Comparison of ENCODE assay signal across 27 cellular contexts in the genomic region with DNA sequence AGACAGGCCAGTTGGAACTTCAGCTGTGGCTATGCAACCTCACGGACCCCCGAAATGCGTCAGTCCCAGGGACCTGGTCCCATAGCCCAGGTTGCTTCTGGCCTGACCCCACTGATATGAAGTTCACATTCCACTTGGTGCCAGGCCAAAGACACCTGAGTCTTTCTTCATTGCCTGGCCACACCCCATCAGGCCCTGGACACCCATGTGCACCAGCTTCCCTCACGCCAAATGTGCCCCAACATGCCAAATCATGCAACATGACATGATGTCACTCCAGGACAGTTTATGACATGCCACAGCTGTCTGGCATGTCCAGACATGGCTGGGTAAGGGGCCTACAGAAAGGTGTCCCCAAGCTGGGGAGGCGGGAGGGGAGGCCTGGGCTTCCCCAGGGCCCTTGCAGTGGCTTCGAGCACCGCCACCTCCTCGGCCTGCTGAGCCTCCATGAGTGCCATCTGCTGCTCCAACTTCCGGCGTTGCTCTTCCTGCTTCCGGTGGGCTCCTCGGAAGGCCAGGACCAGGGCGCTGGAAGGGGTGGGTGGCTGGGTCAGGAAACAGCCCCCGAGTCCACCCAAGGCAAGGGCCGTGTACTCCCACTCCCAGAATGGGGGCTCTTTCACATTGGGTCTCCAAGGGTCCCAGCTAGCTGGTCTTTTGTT. TPM values are rescaled to one million over a fixed set of nuclear protein-coding genes. Genes with fewer than 3 reads are reported as not detected.
DNase-seq lines count a peak whose midpoint lies in the region; ATAC-seq and TF ChIP-seq lines count a peak whose summit lies in the region.
"Had no signal": no experiment of that assay in that cellular context is flagged by ENCODE, and none has a peak within 500 bp of the region (broad histone marks: within the 10 kb centered on the region; RNA-seq: fewer than 3 reads in every experiment).

No MANE protein-coding gene starts in this region.

- H3K23ac ChIP-seq in H9 (ENCODE audit: insufficient read length, low read depth, low read length) (no peak overlapping the region), mesenchymal stem cell (ENCODE audit: low read length in 2 of 2) (no peak overlapping the region)

- in situ Hi-C loops in brain microvascular endothelial cell (cut with HindIII; ENCODE audit: low pct_ligation_motif_present, low sequenced_read_pairs): no loop called here

- no peak overlapping the region for H3T11ph ChIP-seq in H9 (ENCODE audit: low read length)

- no peak overlapping the region for H2BK12ac ChIP-seq in H9 (ENCODE audit: insufficient read length, low read depth, low read length)
- H2BK12ac ChIP-seq in mesenchymal stem cell (ENCODE audit: low read length in 2 of 2): peak overlapping the region; percentile 31 to 46

- H3K27ac Mint-ChIP-seq in H9: peak overlapping the region; percentile 19 to 55 (median 36); a peak in 2 of 7 replicates
- H3K27ac Mint-ChIP-seq: activated B cell treated with CpG ODN at 0.5 μM for 24 hours; activated CD4-positive, alpha-beta memory T cell treated with anti-CD3 and anti-CD28 coated beads for 36 hours; activated naive CD4-positive, alpha-beta T cell treated with anti-CD3 and anti-CD28 coated beads for 36 hours; natural killer cell treated with Interleukin-12 subunit alpha and Interleukin-12 subunit beta and Interleukin-15 and Interleukin-18, amount 100 ng/mL, for 72 hours; progenitor cell of endocrine pancreas; stimulated activated effector memory CD8-positive, alpha-beta T cell treated with anti-CD3 and anti-CD28 coated beads, Interleukin-12 subunit alpha, Interleukin-12 subunit beta, amount 100 ng/mL, for 72 hours; T-helper 17 cell had no signal

- H3K36me3 ChIP-seq in WERI-Rb-1: no peaks in the 10 kb centered on the region
- no peaks in the 10 kb centered on the region for H3K36me3 ChIP-seq in mesenchymal stem cell (ENCODE audit: control insufficient read depth in 1 of 2, insufficient read depth in 2 of 2, low read depth in 1 of 2, low read length in 2 of 2)
- no peaks in the 10 kb centered on the region for H3K36me3 ChIP-seq in brain microvascular endothelial cell (replicated peaks)
- H3K36me3 ChIP-seq: BLaER1, gastrocnemius medialis, suprapubic skin had no signal

- no CpG with 5 or more reads among the region's 15 CpGs for WGBS in H9 (ENCODE audit: extremely low coverage, insufficient read length, low lambda C conversion rate)
- 95% methylated on average over 15 of the region's 15 CpGs for WGBS in mesenchymal stem cell

- peaks cover 24 to 34% of the 10 kb centered on the region in 2 experiments for H3K4me1 Mint-ChIP-seq in H9
- H3K4me1 Mint-ChIP-seq: activated B cell treated with CpG ODN at 0.5 μM for 24 hours had no signal

- no peaks in the 10 kb centered on the region for H4K20me1 ChIP-seq in H9 (ENCODE audit: control insufficient read depth, insufficient read depth, insufficient read length)

- H3K36me3 Mint-ChIP-seq in H9 (ENCODE audit: insufficient read depth in 1 of 3, low read depth in 3 of 3): peaks cover 0 to 7% (median 2%) of the 10 kb centered on the region in 3 experiments; a peak in 5 of 7 replicates
- H3K36me3 Mint-ChIP-seq: activated CD4-positive, alpha-beta memory T cell treated with anti-CD3 and anti-CD28 coated beads for 36 hours; natural killer cell treated with Interleukin-12 subunit alpha and Interleukin-12 subunit beta and Interleukin-15 and Interleukin-18, amount 100 ng/mL, for 72 hours had no signal

- peaks cover 4% of the 10 kb centered on the region; the same call in 1 of the 2 replicates for H3K4me1 ChIP-seq in H9 (ENCODE audit: insufficient read depth, low read length)
- H3K4me1 ChIP-seq in mesenchymal stem cell (ENCODE audit: control insufficient read depth, insufficient read depth, low read depth, low read length): peaks cover 33% of the 10 kb centered on the region

- peaks cover 7% of the 10 kb centered on the region for H3K23me2 ChIP-seq in H9 (ENCODE audit: insufficient read length, low read depth, low read length, poor library complexity, severe bottlenecking)

- H3K18ac ChIP-seq in H9 (ENCODE audit: insufficient read length, low read depth, low read length) (no peak overlapping the region), mesenchymal stem cell (ENCODE audit: low read depth in 1 of 2, low read length in 2 of 2) (peak overlapping the region; percentile 8 to 40)

- H3K27me3 Mint-ChIP-seq in H9 (ENCODE audit: low read depth): no peaks in the 10 kb centered on the region
- H3K27me3 Mint-ChIP-seq: activated B cell treated with CpG ODN at 0.5 μM for 24 hours; activated CD4-positive, alpha-beta memory T cell treated with anti-CD3 and anti-CD28 coated beads for 36 hours; natural killer cell treated with Interleukin-12 subunit alpha and Interleukin-12 subunit beta and Interleukin-15 and Interleukin-18, amount 100 ng/mL, for 72 hours; progenitor cell of endocrine pancreas; T-helper 17 cell had no signal

- H3K4me3 ChIP-seq in WERI-Rb-1 (ENCODE audit: low read depth, low read length) (no peak overlapping the region), mesenchymal stem cell (ENCODE audit: insufficient read depth in 1 of 2, low read depth in 1 of 2, low read length in 2 of 2) (no peak overlapping the region), brain microvascular endothelial cell (ENCODE audit: low read depth, low read length) (no peak overlapping the region)
- H3K4me3 ChIP-seq: BLaER1, gastrocnemius medialis, GM23248, suprapubic skin had no signal

- no peak for TF ChIP-seq CTCF in H9 (conservative IDR thresholded peaks at IDR 0.05)
- no peak for TF ChIP-seq CTCF in WERI-Rb-1 (IDR thresholded peaks at IDR 0.05; ENCODE audit: low read depth, low read length)
- TF ChIP-seq CTCF in brain microvascular endothelial cell (IDR thresholded peaks at IDR 0.05; ENCODE audit: low read depth, low read length, missing control alignments): no peak

- H3K79me1 ChIP-seq in H9 (ENCODE audit: insufficient read depth, low read depth, low read length, poor library complexity, severe bottlenecking) (no peaks in the 10 kb centered on the region), mesenchymal stem cell (replicated peaks; ENCODE audit: low read length, poor library complexity, severe bottlenecking) (no peaks in the 10 kb centered on the region)

- DNase-seq in H9 (no peak), WERI-Rb-1 (no peak), mesenchymal stem cell (no peak), midbrain (lab: John Stamatoyannopoulos, UW) (no peak), brain microvascular endothelial cell (no peak)
- DNase-seq: activated B cell treated with CpG ODN at 0.5 μM for 24 hours; activated CD4-positive, alpha-beta memory T cell treated with anti-CD3 and anti-CD28 coated beads for 36 hours; activated naive CD4-positive, alpha-beta T cell treated with anti-CD3 and anti-CD28 coated beads for 36 hours; activated T-cell treated with anti-CD3 and anti-CD28 coated beads, Interleukin-2, amount 50 U/mL, for 4 hours; gastrocnemius medialis; Karpas-422; left cardiac atrium; NCI-H1048; NCI-H2029; NCI-H226; NCI-H774; OCI-M1; T-helper 17 cell had no signal

- no peak overlapping the region for H2BK20ac ChIP-seq in H9 (ENCODE audit: low read depth, low read length, poor library complexity, severe bottlenecking)

- H3K27ac ChIP-seq in H9 (ENCODE audit: insufficient read length, low read depth, low read length): no peak overlapping the region
- H3K27ac ChIP-seq in WERI-Rb-1: peak overlapping the region; percentile 99
- H3K27ac ChIP-seq in mesenchymal stem cell (ENCODE audit: low read length, poor library complexity, severe bottlenecking): no peak overlapping the region
- H3K27ac ChIP-seq in brain microvascular endothelial cell: no peak overlapping the region
- H3K27ac ChIP-seq: BLaER1, gastrocnemius medialis, GM23248, suprapubic skin had no signal

- H3K4me2 ChIP-seq in H9 (ENCODE audit: insufficient read depth, insufficient read length, low read length) (no peak overlapping the region), mesenchymal stem cell (ENCODE audit: low read length, poor library complexity, severe bottlenecking) (no peak overlapping the region)
- H3K4me2 ChIP-seq: BLaER1 had no signal

- H3K4ac ChIP-seq in H9 (ENCODE audit: low read depth, low read length): no peak overlapping the region
- H3K4ac ChIP-seq in mesenchymal stem cell (ENCODE audit: low read depth in 1 of 2, low read length in 2 of 2): peak overlapping the region in 1 of 2 experiments; percentile 43

- no peak overlapping the region for H3K9ac ChIP-seq in H9 (ENCODE audit: extremely low read depth, insufficient read length, low read length)
- no peak overlapping the region for H3K9ac ChIP-seq in mesenchymal stem cell (ENCODE audit: low read length)
- H3K9ac ChIP-seq: BLaER1, GM23248 had no signal

- H2BK120ac ChIP-seq in H9 (ENCODE audit: low read depth, low read length, poor library complexity, severe bottlenecking) (no peak overlapping the region), mesenchymal stem cell (ENCODE audit: low read depth, low read length) (peak overlapping the region; percentile 13)

- H3K27me3 ChIP-seq in H9 (ENCODE audit: insufficient read depth, low read length) (no peaks in the 10 kb centered on the region), WERI-Rb-1 (ENCODE audit: insufficient read depth, low read depth, severe bottlenecking) (no peaks in the 10 kb centered on the region), mesenchymal stem cell (ENCODE audit: control insufficient read depth in 1 of 2, insufficient read depth in 1 of 2, low read length in 2 of 2) (peaks cover 0 to 3% of the 10 kb centered on the region in 2 experiments), brain microvascular endothelial cell (replicated peaks) (no peaks in the 10 kb centered on the region)
- H3K27me3 ChIP-seq: BLaER1, gastrocnemius medialis, suprapubic skin had no signal

- H4K91ac ChIP-seq in H9 (ENCODE audit: insufficient read length, low read depth, low read length): no peak overlapping the region
- H4K91ac ChIP-seq in mesenchymal stem cell (ENCODE audit: low read length): peak overlapping the region; percentile 87

- H3K9me3 Mint-ChIP-seq in H9: peaks cover 0 to 3% of the 10 kb centered on the region in 2 experiments; a peak in 1 of 5 replicates
- H3K9me3 Mint-ChIP-seq: activated B cell treated with CpG ODN at 0.5 μM for 24 hours; activated CD4-positive, alpha-beta memory T cell treated with anti-CD3 and anti-CD28 coated beads for 36 hours; activated naive CD4-positive, alpha-beta T cell treated with anti-CD3 and anti-CD28 coated beads for 36 hours; activated T-cell treated with anti-CD3 and anti-CD28 coated beads, Interleukin-2, amount 50 U/mL, for 4 hours; natural killer cell treated with Interleukin-12 subunit alpha and Interleukin-12 subunit beta and Interleukin-15 and Interleukin-18, amount 100 ng/mL, for 72 hours; stimulated activated effector memory CD8-positive, alpha-beta T cell treated with anti-CD3 and anti-CD28 coated beads, Interleukin-12 subunit alpha, Interleukin-12 subunit beta, amount 100 ng/mL, for 72 hours had no signal

- ATAC-seq in HG02870 (IDR thresholded peaks at IDR 0.05; ENCODE audit: unreplicated experiment): no peak
- ATAC-seq: activated T-cell treated with anti-CD3 and anti-CD28 coated beads, Interleukin-2, amount 50 U/mL, for 4 hours; left cardiac atrium; natural killer cell treated with Interleukin-12 subunit alpha and Interleukin-12 subunit beta and Interleukin-15 and Interleukin-18, amount 100 ng/mL, for 72 hours; stimulated activated effector memory CD8-positive, alpha-beta T cell treated with anti-CD3 and anti-CD28 coated beads, Interleukin-12 subunit alpha, Interleukin-12 subunit beta, amount 100 ng/mL, for 72 hours; T-helper 17 cell had no signal

- H3K14ac ChIP-seq in H9 (ENCODE audit: insufficient read depth, low read length) (no peak overlapping the region), mesenchymal stem cell (ENCODE audit: low read length in 2 of 2) (no peak overlapping the region)

- H3K9me3 ChIP-seq in H9 (ENCODE audit: control insufficient read depth, low read depth, low read length): no peaks in the 10 kb centered on the region
- no peaks in the 10 kb centered on the region for H3K9me3 ChIP-seq in WERI-Rb-1 (ENCODE audit: severe bottlenecking)
- no peaks in the 10 kb centered on the region for H3K9me3 ChIP-seq in mesenchymal stem cell (ENCODE audit: control insufficient read depth, low read length)
- H3K9me3 ChIP-seq: BLaER1, gastrocnemius medialis, suprapubic skin had no signal

- no peak overlapping the region for H3K56ac ChIP-seq in H9 (ENCODE audit: insufficient read length, low read depth, low read length)

- H2BK5ac ChIP-seq in H9 (ENCODE audit: insufficient read length, low read length): no peak overlapping the region
- H2BK5ac ChIP-seq in mesenchymal stem cell (ENCODE audit: low read depth, low read length, poor library complexity, severe bottlenecking): no peak overlapping the region

- H4K8ac ChIP-seq in H9 (replicated peaks; ENCODE audit: insufficient read length, low read depth, low read length) (no peak overlapping the region), mesenchymal stem cell (ENCODE audit: low read length) (peak overlapping the region; percentile 29)

- H2AK5ac ChIP-seq in H9 (ENCODE audit: insufficient read length, low read length) (no peak overlapping the region), mesenchymal stem cell (ENCODE audit: low read length, severe bottlenecking) (no peak overlapping the region)

- no peak overlapping the region for H3K4me3 Mint-ChIP-seq in H9
- H3K4me3 Mint-ChIP-seq: activated B cell treated with CpG ODN at 0.5 μM for 24 hours; activated CD4-positive, alpha-beta memory T cell treated with anti-CD3 and anti-CD28 coated beads for 36 hours; activated naive CD4-positive, alpha-beta T cell treated with anti-CD3 and anti-CD28 coated beads for 36 hours; activated T-cell treated with anti-CD3 and anti-CD28 coated beads, Interleukin-2, amount 50 U/mL, for 4 hours; natural killer cell treated with Interleukin-12 subunit alpha and Interleukin-12 subunit beta and Interleukin-15 and Interleukin-18, amount 100 ng/mL, for 72 hours; stimulated activated effector memory CD8-positive, alpha-beta T cell treated with anti-CD3 and anti-CD28 coated beads, Interleukin-12 subunit alpha, Interleukin-12 subunit beta, amount 100 ng/mL, for 72 hours; T-helper 17 cell had no signal

- H2AFZ ChIP-seq in H9 (ENCODE audit: low read length) (no peak overlapping the region), mesenchymal stem cell (ENCODE audit: low read depth, low read length) (no peak overlapping the region)
- H2AFZ ChIP-seq: GM23248 had no signal

- no peak overlapping the region for H2BK15ac ChIP-seq in H9 (ENCODE audit: low read depth, low read length)
- no peak overlapping the region for H2BK15ac ChIP-seq in mesenchymal stem cell (ENCODE audit: low read depth, poor library complexity, severe bottlenecking)

- H3K79me2 ChIP-seq in H9 (ENCODE audit: insufficient read depth, low read length): no peaks in the 10 kb centered on the region

- H4K5ac ChIP-seq in H9 (ENCODE audit: insufficient read length, low read depth, low read length): no peak overlapping the region

RNA-seq across cellular contexts. Expression of gene NR2F6, which starts 4.3 kb away (rescaled TPM):
- total RNA-seq in H9 (2021): 134 and 137 TPM in 2 replicates
- polyA plus RNA-seq in mesenchymal stem cell (2013, experiment 1 of 2): 47.1 TPM
- 46.4 TPM for polyA plus RNA-seq in mesenchymal stem cell (2013, experiment 2 of 2)

RNA-seq across cellular contexts. Expression of gene USHBP1, which starts 14.5 kb away (rescaled TPM):
- total RNA-seq in H9 (2021): 6.4 and 6.7 TPM in 2 replicates
- not detected for polyA plus RNA-seq in mesenchymal stem cell (2013, experiment 1 of 2)
- polyA plus RNA-seq in mesenchymal stem cell (2013, experiment 2 of 2): not detected
- total RNA-seq: A673; GM23248; natural killer cell treated with Interleukin-12 subunit alpha and Interleukin-12 subunit beta and Interleukin-15 and Interleukin-18, amount 100 ng/mL, for 72 hours; SK-MEL-5 had no signal
- polyA plus RNA-seq: GM23248 had no signal

RNA-seq across cellular contexts. Expression of gene BABAM1, which starts 17.2 kb away (rescaled TPM):
- 125 and 130 TPM in 2 replicates for total RNA-seq in H9 (2021)
- 100 TPM for polyA plus RNA-seq in mesenchymal stem cell (2013, experiment 1 of 2)
- polyA plus RNA-seq in mesenchymal stem cell (2013, experiment 2 of 2): 103 TPM

RNA-seq across cellular contexts. Expression of gene OCEL1, which starts 24.0 kb away (rescaled TPM):
- 25.7 and 26.4 TPM in 2 replicates for total RNA-seq in H9 (2021)
- polyA plus RNA-seq in mesenchymal stem cell (2013, experiment 1 of 2): 49.4 TPM
- 49.0 TPM for polyA plus RNA-seq in mesenchymal stem cell (2013, experiment 2 of 2)

RNA-seq across cellular contexts. Expression of gene ANKLE1, which starts 31.7 kb away (rescaled TPM):
- total RNA-seq in H9 (2021): 15.0 and 16.5 TPM in 2 replicates
- 0.36 TPM for polyA plus RNA-seq in mesenchymal stem cell (2013, experiment 1 of 2)
- 0.34 TPM for polyA plus RNA-seq in mesenchymal stem cell (2013, experiment 2 of 2)
